ENCODE assay signal across 1 cellular context in the genomic region with DNA sequence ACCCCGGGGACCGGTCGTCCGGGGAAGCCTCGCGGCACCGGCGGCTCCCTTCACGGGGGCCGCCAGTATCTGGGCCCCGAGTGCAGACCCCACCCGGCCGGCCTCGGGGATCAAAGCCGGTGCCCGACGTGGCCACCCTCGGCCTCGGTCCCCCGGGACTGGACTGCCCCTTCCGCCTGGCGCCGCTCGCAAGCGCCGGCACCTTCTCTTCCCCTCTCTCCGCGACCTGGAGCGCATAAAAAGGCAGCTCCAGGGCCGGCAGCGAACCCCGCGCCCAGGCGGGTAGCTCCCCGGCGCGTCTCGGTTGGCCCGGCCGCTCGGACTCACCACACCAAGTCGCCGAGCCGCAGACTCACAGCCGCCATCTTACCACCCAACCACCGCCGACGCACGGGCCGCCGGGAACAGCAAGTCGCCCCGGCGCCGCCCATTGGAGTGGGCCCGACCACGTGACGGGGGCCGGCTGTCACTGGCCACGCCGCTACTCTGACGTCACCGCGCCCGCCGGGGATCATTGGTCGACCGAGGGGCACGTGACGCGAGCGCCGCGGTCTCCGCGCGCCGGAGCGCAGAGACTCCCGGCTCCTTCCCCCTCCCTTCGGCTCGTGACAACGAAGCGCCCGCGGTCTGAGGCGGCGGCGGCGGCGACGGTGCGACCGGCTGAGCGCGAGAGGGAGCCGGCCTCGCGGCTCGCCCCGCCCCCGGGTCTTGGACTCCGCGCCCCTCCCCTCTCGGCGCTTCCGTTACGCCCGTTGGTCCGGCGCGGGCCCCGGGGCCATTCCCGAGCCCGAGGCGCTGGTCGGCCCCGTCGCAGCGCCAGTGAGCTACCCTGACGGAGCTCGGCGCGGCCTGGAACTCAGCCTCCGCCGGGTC.
TF ChIP-seq lines count a peak whose summit lies in the region.

A gene (minus strand): TSS at position 388 of the 873 bp plus-strand sequence. CDS start 23 bp downstream, at position 365.
A gene with protein sequence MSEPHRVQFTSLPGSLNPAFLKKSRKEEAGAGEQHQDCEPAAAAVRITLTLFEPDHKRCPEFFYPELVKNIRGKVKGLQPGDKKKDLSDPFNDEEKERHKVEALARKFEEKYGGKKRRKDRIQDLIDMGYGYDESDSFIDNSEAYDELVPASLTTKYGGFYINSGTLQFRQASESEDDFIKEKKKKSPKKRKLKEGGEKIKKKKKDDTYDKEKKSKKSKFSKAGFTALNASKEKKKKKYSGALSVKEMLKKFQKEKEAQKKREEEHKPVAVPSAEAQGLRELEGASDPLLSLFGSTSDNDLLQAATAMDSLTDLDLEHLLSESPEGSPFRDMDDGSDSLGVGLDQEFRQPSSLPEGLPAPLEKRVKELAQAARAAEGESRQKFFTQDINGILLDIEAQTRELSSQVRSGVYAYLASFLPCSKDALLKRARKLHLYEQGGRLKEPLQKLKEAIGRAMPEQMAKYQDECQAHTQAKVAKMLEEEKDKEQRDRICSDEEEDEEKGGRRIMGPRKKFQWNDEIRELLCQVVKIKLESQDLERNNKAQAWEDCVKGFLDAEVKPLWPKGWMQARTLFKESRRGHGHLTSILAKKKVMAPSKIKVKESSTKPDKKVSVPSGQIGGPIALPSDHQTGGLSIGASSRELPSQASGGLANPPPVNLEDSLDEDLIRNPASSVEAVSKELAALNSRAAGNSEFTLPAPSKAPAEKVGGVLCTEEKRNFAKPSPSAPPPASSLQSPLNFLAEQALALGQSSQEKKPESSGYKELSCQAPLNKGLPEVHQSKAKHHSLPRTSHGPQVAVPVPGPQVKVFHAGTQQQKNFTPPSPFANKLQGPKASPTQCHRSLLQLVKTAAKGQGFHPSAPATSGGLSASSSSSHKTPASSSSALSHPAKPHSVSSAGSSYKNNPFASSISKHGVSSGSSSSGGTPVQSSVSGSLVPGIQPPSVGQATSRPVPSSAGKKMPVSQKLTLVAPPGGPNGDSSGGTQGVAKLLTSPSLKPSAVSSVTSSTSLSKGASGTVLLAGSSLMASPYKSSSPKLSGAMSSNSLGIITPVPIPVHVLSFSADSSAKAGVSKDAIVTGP (N-terminal part only) (plus strand): TSS at position 581 of the 873 bp plus-strand sequence. CDS start 5,437 bp downstream, outside the sequence.

TF ChIP-seq in HepG2, 621 proteins besides CTCF, POLR2A, EP300 and RAD21 (continued from another document and continues in another):
- no peak for TF ChIP-seq U2AF1 (optimal IDR thresholded peaks at IDR 0.05; ENCODE audit: low read depth, low read length)
- TF ChIP-seq MATR3 (CRISPR knock-in tag; IDR thresholded peaks at IDR 0.05): no peak
- TF ChIP-seq ZNF766 (CRISPR knock-in tag; IDR thresholded peaks at IDR 0.05; ENCODE audit: borderline replicate concordance): no peak
- TF ChIP-seq ZNF383 (CRISPR knock-in tag; IDR thresholded peaks at IDR 0.05; ENCODE audit: borderline replicate concordance): no peak
- 0 out of 2 replicates have a peak, but pooled peaks have one; percentile 1 for TF ChIP-seq ZNF331 (CRISPR knock-in tag; IDR thresholded peaks at IDR 0.05)
- TF ChIP-seq, protein P1, sequence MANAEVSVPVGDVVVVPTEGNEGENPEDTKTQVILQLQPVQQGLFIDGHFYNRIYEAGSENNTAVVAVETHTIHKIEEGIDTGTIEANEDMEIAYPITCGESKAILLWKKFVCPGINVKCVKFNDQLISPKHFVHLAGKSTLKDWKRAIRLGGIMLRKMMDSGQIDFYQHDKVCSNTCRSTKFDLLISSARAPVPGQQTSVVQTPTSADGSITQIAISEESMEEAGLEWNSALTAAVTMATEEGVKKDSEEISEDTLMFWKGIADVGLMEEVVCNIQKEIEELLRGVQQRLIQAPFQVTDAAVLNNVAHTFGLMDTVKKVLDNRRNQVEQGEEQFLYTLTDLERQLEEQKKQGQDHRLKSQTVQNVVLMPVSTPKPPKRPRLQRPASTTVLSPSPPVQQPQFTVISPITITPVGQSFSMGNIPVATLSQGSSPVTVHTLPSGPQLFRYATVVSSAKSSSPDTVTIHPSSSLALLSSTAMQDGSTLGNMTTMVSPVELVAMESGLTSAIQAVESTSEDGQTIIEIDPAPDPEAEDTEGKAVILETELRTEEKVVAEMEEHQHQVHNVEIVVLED (CRISPR knock-in tag; IDR thresholded peaks at IDR 0.05; ENCODE audit: borderline replicate concordance): peak; percentile 92
- TF ChIP-seq MAFF (IDR thresholded peaks at IDR 0.05; ENCODE audit: low read depth, low read length): no peak
- TF ChIP-seq ZNF589 (CRISPR knock-in tag; conservative IDR thresholded peaks at IDR 0.05): no peak
- TF ChIP-seq ZNF33A (CRISPR knock-in tag; IDR thresholded peaks at IDR 0.05; ENCODE audit: borderline replicate concordance): no peak
- TF ChIP-seq ZNF33B (CRISPR knock-in tag; IDR thresholded peaks at IDR 0.05): no peak
- TF ChIP-seq ZMYM4 (CRISPR knock-in tag; IDR thresholded peaks at IDR 0.05): peak; percentile 58; the same call in 1 of the 2 replicates
- 0 out of 2 replicates have a peak, but pooled peaks have one; percentile 1 for TF ChIP-seq ZNF431 (CRISPR knock-in tag; IDR thresholded peaks at IDR 0.05; ENCODE audit: borderline replicate concordance, low read depth)
- no peak for TF ChIP-seq NR2F1 (CRISPR knock-in tag; IDR thresholded peaks at IDR 0.05)
- no peak for TF ChIP-seq MTA1 (CRISPR knock-in tag; IDR thresholded peaks at IDR 0.05; ENCODE audit: borderline replicate concordance)
- peak; percentile 19; the same call in 1 of the 2 replicates for TF ChIP-seq HDAC2 (CRISPR knock-in tag; IDR thresholded peaks at IDR 0.05)
- no peak for TF ChIP-seq PCBP2 (optimal IDR thresholded peaks at IDR 0.05; ENCODE audit: low read depth, low read length, poor library complexity, severe bottlenecking)
- TF ChIP-seq ZBTB3 (CRISPR knock-in tag; IDR thresholded peaks at IDR 0.05; ENCODE audit: borderline replicate concordance, low read depth): no peak
- no peak for TF ChIP-seq REXO4 (CRISPR knock-in tag; IDR thresholded peaks at IDR 0.05; ENCODE audit: borderline replicate concordance)
- TF ChIP-seq KLF11 (CRISPR knock-in tag; IDR thresholded peaks at IDR 0.05): no peak
- TF ChIP-seq, protein P2, sequence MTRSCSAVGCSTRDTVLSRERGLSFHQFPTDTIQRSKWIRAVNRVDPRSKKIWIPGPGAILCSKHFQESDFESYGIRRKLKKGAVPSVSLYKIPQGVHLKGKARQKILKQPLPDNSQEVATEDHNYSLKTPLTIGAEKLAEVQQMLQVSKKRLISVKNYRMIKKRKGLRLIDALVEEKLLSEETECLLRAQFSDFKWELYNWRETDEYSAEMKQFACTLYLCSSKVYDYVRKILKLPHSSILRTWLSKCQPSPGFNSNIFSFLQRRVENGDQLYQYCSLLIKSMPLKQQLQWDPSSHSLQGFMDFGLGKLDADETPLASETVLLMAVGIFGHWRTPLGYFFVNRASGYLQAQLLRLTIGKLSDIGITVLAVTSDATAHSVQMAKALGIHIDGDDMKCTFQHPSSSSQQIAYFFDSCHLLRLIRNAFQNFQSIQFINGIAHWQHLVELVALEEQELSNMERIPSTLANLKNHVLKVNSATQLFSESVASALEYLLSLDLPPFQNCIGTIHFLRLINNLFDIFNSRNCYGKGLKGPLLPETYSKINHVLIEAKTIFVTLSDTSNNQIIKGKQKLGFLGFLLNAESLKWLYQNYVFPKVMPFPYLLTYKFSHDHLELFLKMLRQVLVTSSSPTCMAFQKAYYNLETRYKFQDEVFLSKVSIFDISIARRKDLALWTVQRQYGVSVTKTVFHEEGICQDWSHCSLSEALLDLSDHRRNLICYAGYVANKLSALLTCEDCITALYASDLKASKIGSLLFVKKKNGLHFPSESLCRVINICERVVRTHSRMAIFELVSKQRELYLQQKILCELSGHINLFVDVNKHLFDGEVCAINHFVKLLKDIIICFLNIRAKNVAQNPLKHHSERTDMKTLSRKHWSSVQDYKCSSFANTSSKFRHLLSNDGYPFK (CRISPR knock-in tag; IDR thresholded peaks at IDR 0.05; ENCODE audit: borderline replicate concordance): peak; percentile 99
- TF ChIP-seq, protein P3, sequence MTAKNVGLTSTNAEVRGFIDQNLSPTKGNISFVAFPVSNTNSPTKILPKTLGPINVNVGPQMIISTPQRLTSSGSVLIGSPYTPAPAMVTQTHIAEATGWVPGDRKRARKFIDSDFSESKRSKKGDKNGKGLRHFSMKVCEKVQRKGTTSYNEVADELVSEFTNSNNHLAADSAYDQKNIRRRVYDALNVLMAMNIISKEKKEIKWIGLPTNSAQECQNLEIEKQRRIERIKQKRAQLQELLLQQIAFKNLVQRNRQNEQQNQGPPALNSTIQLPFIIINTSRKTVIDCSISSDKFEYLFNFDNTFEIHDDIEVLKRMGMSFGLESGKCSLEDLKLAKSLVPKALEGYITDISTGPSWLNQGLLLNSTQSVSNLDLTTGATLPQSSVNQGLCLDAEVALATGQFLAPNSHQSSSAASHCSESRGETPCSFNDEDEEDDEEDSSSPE (CRISPR knock-in tag; IDR thresholded peaks at IDR 0.05): peak; percentile 66; the same call in 1 of the 2 replicates
- TF ChIP-seq HOXD1 (CRISPR knock-in tag; IDR thresholded peaks at IDR 0.05): no peak
- TF ChIP-seq, protein P4, sequence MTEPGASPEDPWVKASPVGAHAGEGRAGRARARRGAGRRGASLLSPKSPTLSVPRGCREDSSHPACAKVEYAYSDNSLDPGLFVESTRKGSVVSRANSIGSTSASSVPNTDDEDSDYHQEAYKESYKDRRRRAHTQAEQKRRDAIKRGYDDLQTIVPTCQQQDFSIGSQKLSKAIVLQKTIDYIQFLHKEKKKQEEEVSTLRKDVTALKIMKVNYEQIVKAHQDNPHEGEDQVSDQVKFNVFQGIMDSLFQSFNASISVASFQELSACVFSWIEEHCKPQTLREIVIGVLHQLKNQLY (CRISPR knock-in tag; IDR thresholded peaks at IDR 0.05): peak; percentile 41; the same call in 1 of the 2 replicates
- no peak for TF ChIP-seq ZMYM3 (CRISPR knock-in tag; IDR thresholded peaks at IDR 0.05)
- peak; percentile 67 for TF ChIP-seq ZNF607 (CRISPR knock-in tag; IDR thresholded peaks at IDR 0.05; ENCODE audit: borderline replicate concordance)
- TF ChIP-seq, protein P5, sequence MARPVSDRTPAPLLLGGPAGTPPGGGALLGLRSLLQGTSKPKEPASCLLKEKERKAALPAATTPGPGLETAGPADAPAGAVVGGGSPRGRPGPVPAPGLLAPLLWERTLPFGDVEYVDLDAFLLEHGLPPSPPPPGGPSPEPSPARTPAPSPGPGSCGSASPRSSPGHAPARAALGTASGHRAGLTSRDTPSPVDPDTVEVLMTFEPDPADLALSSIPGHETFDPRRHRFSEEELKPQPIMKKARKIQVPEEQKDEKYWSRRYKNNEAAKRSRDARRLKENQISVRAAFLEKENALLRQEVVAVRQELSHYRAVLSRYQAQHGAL (CRISPR knock-in tag; IDR thresholded peaks at IDR 0.05; ENCODE audit: not compliant biosample characterization): peak; percentile 73
- no peak for TF ChIP-seq MTA3 (CRISPR knock-in tag; IDR thresholded peaks at IDR 0.05)
- 0 out of 2 replicates have a peak, but pooled peaks have one; percentile 13 for TF ChIP-seq FOXJ3 (CRISPR knock-in tag; IDR thresholded peaks at IDR 0.05; ENCODE audit: borderline replicate concordance)
- TF ChIP-seq POGZ (CRISPR knock-in tag; IDR thresholded peaks at IDR 0.05): peak; percentile 78
- TF ChIP-seq ZNF563 (CRISPR knock-in tag; IDR thresholded peaks at IDR 0.05): peak; percentile 71; the same call in 1 of the 2 replicates
- TF ChIP-seq KLF12 (CRISPR knock-in tag; IDR thresholded peaks at IDR 0.05; ENCODE audit: borderline replicate concordance): no peak; the same call in 1 of the 2 replicates
- TF ChIP-seq, protein P6, sequence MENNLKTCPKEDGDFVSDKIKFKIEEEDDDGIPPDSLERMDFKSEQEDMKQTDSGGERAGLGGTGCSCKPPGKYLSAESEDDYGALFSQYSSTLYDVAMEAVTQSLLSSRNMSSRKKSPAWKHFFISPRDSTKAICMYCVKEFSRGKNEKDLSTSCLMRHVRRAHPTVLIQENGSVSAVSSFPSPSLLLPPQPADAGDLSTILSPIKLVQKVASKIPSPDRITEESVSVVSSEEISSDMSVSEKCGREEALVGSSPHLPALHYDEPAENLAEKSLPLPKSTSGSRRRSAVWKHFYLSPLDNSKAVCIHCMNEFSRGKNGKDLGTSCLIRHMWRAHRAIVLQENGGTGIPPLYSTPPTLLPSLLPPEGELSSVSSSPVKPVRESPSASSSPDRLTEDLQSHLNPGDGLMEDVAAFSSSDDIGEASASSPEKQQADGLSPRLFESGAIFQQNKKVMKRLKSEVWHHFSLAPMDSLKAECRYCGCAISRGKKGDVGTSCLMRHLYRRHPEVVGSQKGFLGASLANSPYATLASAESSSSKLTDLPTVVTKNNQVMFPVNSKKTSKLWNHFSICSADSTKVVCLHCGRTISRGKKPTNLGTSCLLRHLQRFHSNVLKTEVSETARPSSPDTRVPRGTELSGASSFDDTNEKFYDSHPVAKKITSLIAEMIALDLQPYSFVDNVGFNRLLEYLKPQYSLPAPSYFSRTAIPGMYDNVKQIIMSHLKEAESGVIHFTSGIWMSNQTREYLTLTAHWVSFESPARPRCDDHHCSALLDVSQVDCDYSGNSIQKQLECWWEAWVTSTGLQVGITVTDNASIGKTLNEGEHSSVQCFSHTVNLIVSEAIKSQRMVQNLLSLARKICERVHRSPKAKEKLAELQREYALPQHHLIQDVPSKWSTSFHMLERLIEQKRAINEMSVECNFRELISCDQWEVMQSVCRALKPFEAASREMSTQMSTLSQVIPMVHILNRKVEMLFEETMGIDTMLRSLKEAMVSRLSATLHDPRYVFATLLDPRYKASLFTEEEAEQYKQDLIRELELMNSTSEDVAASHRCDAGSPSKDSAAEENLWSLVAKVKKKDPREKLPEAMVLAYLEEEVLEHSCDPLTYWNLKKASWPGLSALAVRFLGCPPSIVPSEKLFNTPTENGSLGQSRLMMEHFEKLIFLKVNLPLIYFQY (CRISPR knock-in tag; IDR thresholded peaks at IDR 0.05; ENCODE audit: borderline replicate concordance): no peak
- TF ChIP-seq, protein P7, sequence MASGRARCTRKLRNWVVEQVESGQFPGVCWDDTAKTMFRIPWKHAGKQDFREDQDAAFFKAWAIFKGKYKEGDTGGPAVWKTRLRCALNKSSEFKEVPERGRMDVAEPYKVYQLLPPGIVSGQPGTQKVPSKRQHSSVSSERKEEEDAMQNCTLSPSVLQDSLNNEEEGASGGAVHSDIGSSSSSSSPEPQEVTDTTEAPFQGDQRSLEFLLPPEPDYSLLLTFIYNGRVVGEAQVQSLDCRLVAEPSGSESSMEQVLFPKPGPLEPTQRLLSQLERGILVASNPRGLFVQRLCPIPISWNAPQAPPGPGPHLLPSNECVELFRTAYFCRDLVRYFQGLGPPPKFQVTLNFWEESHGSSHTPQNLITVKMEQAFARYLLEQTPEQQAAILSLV (CRISPR knock-in tag; IDR thresholded peaks at IDR 0.05; ENCODE audit: borderline replicate concordance): peak; percentile 18; the same call in 1 of the 2 replicates
- TF ChIP-seq, protein P8, sequence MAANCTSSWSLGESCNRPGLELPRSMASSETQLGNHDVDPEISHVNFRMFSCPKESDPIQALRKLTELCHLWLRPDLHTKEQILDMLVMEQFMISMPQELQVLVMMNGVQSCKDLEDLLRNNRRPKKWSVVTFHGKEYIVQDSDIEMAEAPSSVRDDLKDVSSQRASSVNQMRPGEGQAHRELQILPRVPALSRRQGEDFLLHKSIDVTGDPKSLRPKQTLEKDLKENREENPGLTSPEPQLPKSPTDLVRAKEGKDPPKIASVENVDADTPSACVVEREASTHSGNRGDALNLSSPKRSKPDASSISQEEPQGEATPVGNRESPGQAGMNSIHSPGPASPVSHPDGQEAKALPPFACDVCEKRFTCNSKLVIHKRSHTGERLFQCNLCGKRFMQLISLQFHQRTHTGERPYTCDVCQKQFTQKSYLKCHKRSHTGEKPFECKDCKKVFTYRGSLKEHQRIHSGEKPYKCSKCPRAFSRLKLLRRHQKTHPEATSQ (CRISPR knock-in tag; IDR thresholded peaks at IDR 0.05; ENCODE audit: borderline replicate concordance): 0 out of 2 replicates have a peak, but pooled peaks have one; percentile 2
- TF ChIP-seq ZNF768 (CRISPR knock-in tag; IDR thresholded peaks at IDR 0.05): peak; percentile 19; the same call in 1 of the 2 replicates
- peak; percentile 73 for TF ChIP-seq MED8 (CRISPR knock-in tag; IDR thresholded peaks at IDR 0.05; ENCODE audit: insufficient replicate concordance)
- TF ChIP-seq FOSL1 (CRISPR knock-in tag; IDR thresholded peaks at IDR 0.05; ENCODE audit: borderline replicate concordance): 0 out of 2 replicates have a peak, but pooled peaks have one; percentile 1
- no peak for TF ChIP-seq ZNF230 (CRISPR knock-in tag; IDR thresholded peaks at IDR 0.05)
